10 cellular contexts compared by ENCODE assay signal in the genomic region with DNA sequence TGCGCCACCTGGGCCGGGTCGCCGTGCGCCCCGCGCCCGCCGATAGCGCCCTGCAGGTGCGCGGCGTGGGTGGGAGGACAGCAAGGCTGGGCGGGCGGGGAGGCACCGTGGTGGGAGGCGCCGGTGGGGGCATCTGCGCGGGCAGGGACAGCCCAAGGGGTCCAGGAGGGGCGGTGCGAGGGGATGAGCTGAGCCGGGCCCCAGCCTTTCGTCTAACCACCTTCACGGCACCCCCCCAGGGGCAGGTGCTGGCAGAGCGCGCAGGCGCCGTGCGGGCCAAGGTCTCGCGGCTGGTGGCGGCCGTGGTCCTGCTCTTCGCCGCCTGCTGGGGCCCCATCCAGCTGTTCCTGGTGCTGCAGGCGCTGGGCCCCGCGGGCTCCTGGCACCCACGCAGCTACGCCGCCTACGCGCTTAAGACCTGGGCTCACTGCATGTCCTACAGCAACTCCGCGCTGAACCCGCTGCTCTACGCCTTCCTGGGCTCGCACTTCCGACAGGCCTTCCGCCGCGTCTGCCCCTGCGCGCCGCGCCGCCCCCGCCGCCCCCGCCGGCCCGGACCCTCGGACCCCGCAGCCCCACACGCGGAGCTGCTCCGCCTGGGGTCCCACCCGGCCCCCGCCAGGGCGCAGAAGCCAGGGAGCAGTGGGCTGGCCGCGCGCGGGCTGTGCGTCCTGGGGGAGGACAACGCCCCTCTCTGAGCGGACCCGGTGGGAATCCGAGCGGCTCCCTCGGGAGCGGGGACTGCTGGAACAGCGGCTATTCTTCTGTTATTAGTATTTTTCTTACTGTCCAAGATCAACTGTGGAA. TPM values are rescaled to one million over a fixed set of nuclear protein-coding genes. Genes with fewer than 3 reads are reported as not detected.
DNase-seq lines count a peak whose midpoint lies in the region; ATAC-seq, FAIRE-seq and TF ChIP-seq lines count a peak whose summit lies in the region.
"Had no signal": no experiment of that assay in that cellular context is flagged by ENCODE, and none has a peak within 500 bp of the region (broad histone marks: within the 10 kb centered on the region; RNA-seq: fewer than 3 reads in every experiment).

No MANE protein-coding gene starts in this region.

- no peaks in the 10 kb centered on the region for H3K9me3 Mint-ChIP-seq in activated CD8-positive, alpha-beta T cell treated with anti-CD3 and anti-CD28 coated beads for 36 hours
- H3K9me3 Mint-ChIP-seq: neural crest cell had no signal

- H3K27me3 Mint-ChIP-seq in activated CD8-positive, alpha-beta T cell treated with anti-CD3 and anti-CD28 coated beads for 36 hours: peaks cover 2% of the 10 kb centered on the region

- H3K36me3 ChIP-seq in esophagus (ENCODE audit: control insufficient read depth in 2 of 2, insufficient read depth in 2 of 2, low read length in 1 of 2): no peaks in the 10 kb centered on the region

- H3K36me3 Mint-ChIP-seq in activated CD8-positive, alpha-beta T cell treated with anti-CD3 and anti-CD28 coated beads for 36 hours (ENCODE audit: low read depth): peaks cover 3% of the 10 kb centered on the region

- TF ChIP-seq CTCF in GM10248 (IDR thresholded peaks at IDR 0.05; ENCODE audit: control extremely low read depth, extremely low read depth, low read depth, missing control alignments) (no peak), NB4 (IDR thresholded peaks at IDR 0.05; ENCODE audit: low read depth, low read length) (no peak), omental fat pad (IDR thresholded peaks at IDR 0.05) (no peak)
- TF ChIP-seq CTCF in activated CD8-positive, alpha-beta T cell treated with anti-CD3 and anti-CD28 coated beads for 36 hours (IDR thresholded peaks at IDR 0.05): no peak

- intact Hi-C loops in activated CD8-positive, alpha-beta T cell treated with anti-CD3 and anti-CD28 coated beads for 36 hours (cut with micrococcal nuclease): loop anchor here (2.0 kb wide), 1 partner anchor 57 kb away; no protein-coding TSS in a partner anchor

- CTCF ChIA-PET in GM10248 (lab: Yijun Ruan, JAX): interaction anchor here (0.9 to 7.1 kb wide), 11 partner anchors 12 to 325 kb away, joined by 3 to 136 read pairs (median 4); a partner anchor contains a TSS
- CTCF ChIA-PET in activated CD8-positive, alpha-beta T cell treated with anti-CD3 and anti-CD28 coated beads for 36 hours (lab: Charles Lee): interaction anchor here (1.1 to 7.9 kb wide), 7 partner anchors 11 to 320 kb away, joined by 3 to 127 read pairs (median 6); a partner anchor contains a TSS

- no peak for FAIRE-seq in HTR-8/SVneo (lab: Jason Lieb, UNC)

- POLR2A ChIA-PET in GM10248 (lab: Yijun Ruan, JAX): no interaction called here
- POLR2A ChIA-PET in activated CD8-positive, alpha-beta T cell treated with anti-CD3 and anti-CD28 coated beads for 36 hours (lab: Charles Lee): interaction anchor here (0.7 to 2.3 kb wide), 5 partner anchors 12 to 100 kb away, joined by 3 to 6 read pairs (median 4); a partner anchor contains a TSS

- peaks cover 23% of the 10 kb centered on the region for H3K4me1 Mint-ChIP-seq in activated CD8-positive, alpha-beta T cell treated with anti-CD3 and anti-CD28 coated beads for 36 hours (ENCODE audit: low read depth)

- 1% methylated on average over 70 to 84 of the region's 84 CpGs for WGBS in esophagus, 2 donors

- peaks cover 15 to 21% of the 10 kb centered on the region in 2 donors for H3K4me1 ChIP-seq in esophagus (ENCODE audit: control insufficient read depth in 2 of 2, insufficient read depth in 2 of 2, low read length in 1 of 2)

- TF ChIP-seq POLR2A in NB4 (IDR thresholded peaks at IDR 0.05; ENCODE audit: extremely low read depth, insufficient read length): no peak

- peak overlapping the region; percentile 79 for H3K4me3 Mint-ChIP-seq in activated CD8-positive, alpha-beta T cell treated with anti-CD3 and anti-CD28 coated beads for 36 hours

- peak; percentile 45 for ATAC-seq in activated CD8-positive, alpha-beta T cell treated with anti-CD3 and anti-CD28 coated beads for 36 hours
- ATAC-seq in omental fat pad (ENCODE audit: low FRiP score): no peak

- H3K27ac ChIP-seq in esophagus (ENCODE audit: low read depth in 2 of 2, low read length in 1 of 2): no peak overlapping the region

- peaks cover 0 to 17% of the 10 kb centered on the region in 2 donors for H3K27me3 ChIP-seq in esophagus (ENCODE audit: control insufficient read depth in 1 of 2, insufficient read depth in 2 of 2, low read length in 2 of 2)

- peak; percentile 71 for DNase-seq in GM10248 (ENCODE audit: extremely low spot score)
- peak; percentile 68 for DNase-seq in NB4 (ENCODE audit: low read depth)
- DNase-seq in activated CD8-positive, alpha-beta T cell treated with anti-CD3 and anti-CD28 coated beads for 36 hours: peak; percentile 82
- peak; percentile 65 to 66 for DNase-seq in stimulated activated CD4-positive, alpha-beta T cell treated with anti-CD3 and anti-CD28 coated beads, Interleukin-4, amount 100 ng/mL, for 4 hours
- DNase-seq in HuH-7 (ENCODE audit: low spot score): no peak
- no peak for DNase-seq in omental fat pad (ENCODE audit: low spot score)
- DNase-seq in HTR-8/SVneo (ENCODE audit: insufficient read length, low spot score): no peak

- H3K27ac Mint-ChIP-seq in activated CD8-positive, alpha-beta T cell treated with anti-CD3 and anti-CD28 coated beads for 36 hours: peak overlapping the region; percentile 57

- H3K9me3 ChIP-seq in esophagus (ENCODE audit: control insufficient read depth in 2 of 2, insufficient read depth in 1 of 2, low read depth in 1 of 2, low read length in 1 of 2): no peaks in the 10 kb centered on the region

- H3K4me3 ChIP-seq in NB4 (ENCODE audit: low read depth, low read length) (no peak overlapping the region), esophagus (ENCODE audit: low read depth in 1 of 2, low read length in 2 of 2) (peak overlapping the region; percentile 31 to 34)

RNA-seq across cellular contexts. Expression of a gene that starts 3.1 kb away (rescaled TPM):
- 10 to 100 TPM; 14.0 to 15.5 TPM for total RNA-seq in activated CD8-positive, alpha-beta T cell treated with anti-CD3 and anti-CD28 coated beads for 36 hours
- polyA plus RNA-seq in esophagus: under 1 TPM in 1 of 2 donors, not detected in 1; 0.01 TPM
- under 1 TPM in 1 of 4 donors, not detected in 3; 0.24 TPM for total RNA-seq in omental fat pad
- total RNA-seq: NCI-H460 had no signal

RNA-seq across cellular contexts. Expression of a gene that starts 5.6 kb away (rescaled TPM):
- total RNA-seq in activated CD8-positive, alpha-beta T cell treated with anti-CD3 and anti-CD28 coated beads for 36 hours: 10 to 100 TPM; 18.7 to 22.1 TPM
- 1 to 10 TPM; 1.3 to 5.2 TPM for polyA plus RNA-seq in esophagus
- total RNA-seq in omental fat pad: 10 to 100 TPM in 2 of 4 donors, 1 to 10 TPM in 2; 3.7 to 15.1 (median 7.7) TPM

RNA-seq across cellular contexts. Expression of a gene that starts 7.2 kb away (rescaled TPM):
- total RNA-seq in activated CD8-positive, alpha-beta T cell treated with anti-CD3 and anti-CD28 coated beads for 36 hours: 10 to 100 TPM; 58.4 to 61.5 TPM
- 10 to 100 TPM; 66.1 to 84.8 TPM for polyA plus RNA-seq in esophagus
- total RNA-seq in omental fat pad: 10 to 100 TPM; 27.1 to 55.2 (median 44.4) TPM

RNA-seq across cellular contexts. Expression of a gene that starts 27.0 kb away (rescaled TPM):
- total RNA-seq in activated CD8-positive, alpha-beta T cell treated with anti-CD3 and anti-CD28 coated beads for 36 hours: not detected
- polyA plus RNA-seq in esophagus: not detected
- total RNA-seq in omental fat pad: not detected
- total RNA-seq: NCI-H460, neural crest cell had no signal

RNA-seq across cellular contexts. Expression of a gene that starts 27.3 kb away (rescaled TPM):
- 10 to 100 TPM; 37.6 to 37.8 TPM for total RNA-seq in activated CD8-positive, alpha-beta T cell treated with anti-CD3 and anti-CD28 coated beads for 36 hours
- 10 to 100 TPM; 33.0 to 46.2 TPM for polyA plus RNA-seq in esophagus
- 10 to 100 TPM; 20.1 to 34.0 (median 24.5) TPM for total RNA-seq in omental fat pad

Comparison
In these comparisons a context has a peak if more than half of its experiments do, and no peak if none do; other contexts are left out.
1. DNase-seq: peak in GM10248 (single experiment), NB4 (single experiment), activated CD8-positive, alpha-beta T cell treated with anti-CD3 and anti-CD28 coated beads for 36 hours (single experiment) and stimulated activated CD4-positive, alpha-beta T cell treated with anti-CD3 and anti-CD28 coated beads, Interleukin-4, amount 100 ng/mL, for 4 hours (2 of 2); none in HuH-7 (single experiment), omental fat pad (single experiment) and HTR-8/SVneo (single experiment).
2. RNA of a gene that starts 3.1 kb away (total RNA-seq): 14.0 to 15.5 TPM in activated CD8-positive, alpha-beta T cell treated with anti-CD3 and anti-CD28 coated beads for 36 hours; 0.24 TPM in omental fat pad; every median in the first group is over 10 times any median in the second.